In the genomic region with DNA sequence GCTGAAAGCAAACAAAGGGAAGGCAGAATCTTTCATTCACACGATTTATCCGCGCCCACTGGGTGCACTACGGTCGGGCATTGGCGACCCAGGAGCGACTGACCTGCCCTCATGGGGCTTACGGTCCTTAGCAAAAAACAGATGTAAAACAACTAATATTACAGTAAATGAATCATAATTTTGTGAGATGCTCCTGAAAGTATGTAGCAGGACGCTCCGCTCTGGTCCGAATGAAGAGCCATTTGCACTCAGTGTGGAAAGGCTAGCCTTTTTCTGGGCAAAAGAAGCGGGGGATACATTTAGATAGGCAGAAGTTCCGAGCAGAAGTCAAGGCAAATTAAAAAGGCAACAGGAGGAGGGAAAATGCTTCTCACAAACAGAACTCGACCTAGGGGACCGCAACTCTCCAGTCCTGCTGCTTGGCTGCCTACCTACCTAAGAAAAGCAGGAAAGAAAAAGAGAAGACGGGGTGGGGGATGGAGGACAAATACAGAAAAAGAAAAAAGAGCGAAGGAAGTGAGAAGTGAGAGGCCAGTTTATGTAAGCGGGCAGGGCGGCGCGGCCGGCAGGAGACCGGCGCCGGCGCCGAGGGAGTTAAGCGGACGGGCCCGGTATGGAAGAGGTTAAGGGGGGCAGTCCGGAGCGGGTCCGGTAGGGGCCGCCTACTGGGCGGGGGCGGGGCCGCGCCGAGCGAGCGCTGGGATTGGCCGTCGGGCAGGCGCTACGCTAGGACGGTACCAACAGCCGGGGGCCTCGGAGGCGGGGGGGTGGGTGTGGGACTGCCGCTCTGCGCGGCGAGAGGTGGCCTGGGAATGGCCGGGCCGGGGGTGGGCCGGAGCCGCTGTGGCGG, we compare ENCODE assay signal across 8 cellular contexts. TPM values are rescaled to one million over a fixed set of nuclear protein-coding genes. Genes with fewer than 3 reads are reported as not detected.
A peak's percentile ranks its signal among the peaks of the same experiment; 100 is the strongest.
DNase-seq lines count a peak whose midpoint lies in the region; ATAC-seq and TF ChIP-seq lines count a peak whose summit lies in the region.

A gene with protein sequence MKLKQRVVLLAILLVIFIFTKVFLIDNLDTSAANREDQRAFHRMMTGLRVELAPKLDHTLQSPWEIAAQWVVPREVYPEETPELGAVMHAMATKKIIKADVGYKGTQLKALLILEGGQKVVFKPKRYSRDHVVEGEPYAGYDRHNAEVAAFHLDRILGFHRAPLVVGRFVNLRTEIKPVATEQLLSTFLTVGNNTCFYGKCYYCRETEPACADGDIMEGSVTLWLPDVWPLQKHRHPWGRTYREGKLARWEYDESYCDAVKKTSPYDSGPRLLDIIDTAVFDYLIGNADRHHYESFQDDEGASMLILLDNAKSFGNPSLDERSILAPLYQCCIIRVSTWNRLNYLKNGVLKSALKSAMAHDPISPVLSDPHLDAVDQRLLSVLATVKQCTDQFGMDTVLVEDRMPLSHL (plus strand): TSS at position 770 of the 850 bp plus-strand sequence. CDS start 17,954 bp downstream, outside the sequence.

- peak within 1 kb of the TSS; percentile 74 to 93 for H3K9ac ChIP-seq in liver (ENCODE audit: low read depth in 1 of 2, low read length in 2 of 2)

- H3K4me3 ChIP-seq in liver (ENCODE audit: low read depth in 1 of 3, low read length in 3 of 3) = peak within 1 kb of the TSS; percentile 74 to 97 (median 75)

- ATAC-seq in GM19438 (IDR thresholded peaks at IDR 0.05; ENCODE audit: low read depth, unreplicated experiment) (peak; percentile 75), HG03565 (IDR thresholded peaks at IDR 0.05; ENCODE audit: unreplicated experiment) (peak; percentile 65)

- H3K9me3 Mint-ChIP-seq in activated CD4-positive, alpha-beta memory T cell treated with anti-CD3 and anti-CD28 coated beads, Interleukin-2, amount 10 ng/mL, durations not matched to agents 7 days and 5 days = no peaks in the 10 kb centered on the region

- peaks cover 18% of the 10 kb centered on the region for H3K27me3 Mint-ChIP-seq in activated CD4-positive, alpha-beta memory T cell treated with anti-CD3 and anti-CD28 coated beads, Interleukin-2, amount 10 ng/mL, durations not matched to agents 7 days and 5 days

- no peak for TF ChIP-seq CTCF in liver (IDR thresholded peaks at IDR 0.05; ENCODE audit: low read depth, low read length, missing input control)

- DNase-seq in C1 segment of cervical spinal cord (lab: John Stamatoyannopoulos, UW) (peak; percentile 50 to 94 (median 88)), NCI-H82 (lab: John Stamatoyannopoulos, UW) (peak; percentile 98), dermis microvascular lymphatic vessel endothelial cell (ENCODE audit: low read depth in 2 of 2) (peak; percentile 83 to 96)
- peak; percentile 92 for DNase-seq in activated CD4-positive, alpha-beta memory T cell treated with anti-CD3 and anti-CD28 coated beads, Interleukin-2, amount 10 ng/mL, durations not matched to agents 7 days and 5 days
- peak; percentile 80 to 86 for DNase-seq in stimulated activated CD4-positive, alpha-beta T cell treated with anti-CD3 and anti-CD28 coated beads, Interleukin-2, amount 100 ng/mL, for 48 hours

- H3K27ac Mint-ChIP-seq in activated CD4-positive, alpha-beta memory T cell treated with anti-CD3 and anti-CD28 coated beads, Interleukin-2, amount 10 ng/mL, durations not matched to agents 7 days and 5 days = peak within 1 kb of the TSS; percentile 78

- WGBS in liver = 17% methylated on average over 58 of the region's 58 CpGs

- CTCF ChIA-PET in activated CD4-positive, alpha-beta memory T cell treated with anti-CD3 and anti-CD28 coated beads, Interleukin-2, amount 10 ng/mL, durations not matched to agents 7 days and 5 days (lab: Charles Lee) = no interaction called here

- peak in 1 of 2 donors; percentile 10 for TF ChIP-seq RAD21 in liver (IDR thresholded peaks at IDR 0.05)

- no peaks in the 10 kb centered on the region for H3K36me3 ChIP-seq in liver (ENCODE audit: control insufficient read depth in 4 of 4, insufficient read depth in 3 of 4, low read depth in 1 of 4, low read length in 3 of 4)

- no peaks in the 10 kb centered on the region for H3K36me3 Mint-ChIP-seq in activated CD4-positive, alpha-beta memory T cell treated with anti-CD3 and anti-CD28 coated beads, Interleukin-2, amount 10 ng/mL, durations not matched to agents 7 days and 5 days (ENCODE audit: low read depth)

- H3K9me3 ChIP-seq in liver (ENCODE audit: control insufficient read depth in 4 of 4, low read length in 3 of 4) = no peaks in the 10 kb centered on the region

- peaks cover 3 to 35% (median 23%) of the 10 kb centered on the region in 4 donors for H3K4me1 ChIP-seq in liver (ENCODE audit: control insufficient read depth in 4 of 4, insufficient read depth in 4 of 4, low read length in 3 of 4)

- peaks cover 39% of the 10 kb centered on the region for H3K4me1 Mint-ChIP-seq in activated CD4-positive, alpha-beta memory T cell treated with anti-CD3 and anti-CD28 coated beads, Interleukin-2, amount 10 ng/mL, durations not matched to agents 7 days and 5 days

- no peaks in the 10 kb centered on the region for H3K27me3 ChIP-seq in liver (ENCODE audit: control insufficient read depth in 4 of 4, insufficient read depth in 4 of 4, low read length in 3 of 4)

- peak within 1 kb of the TSS; percentile 94 to 99 for H3K27ac ChIP-seq in liver (ENCODE audit: low read depth in 1 of 2, low read length in 2 of 2)

- peak within 1 kb of the TSS; percentile 89 for H3K4me3 Mint-ChIP-seq in activated CD4-positive, alpha-beta memory T cell treated with anti-CD3 and anti-CD28 coated beads, Interleukin-2, amount 10 ng/mL, durations not matched to agents 7 days and 5 days

- POLR2A ChIA-PET in activated CD4-positive, alpha-beta memory T cell treated with anti-CD3 and anti-CD28 coated beads, Interleukin-2, amount 10 ng/mL, durations not matched to agents 7 days and 5 days (lab: Charles Lee) = interaction anchor here (1.0 kb wide), 1 partner anchor 63 kb away, joined by 3 read pairs; no protein-coding TSS in a partner anchor

TF ChIP-seq in liver, 16 proteins besides CTCF, POLR2A, EP300 and RAD21:
- TF ChIP-seq, protein P1, sequence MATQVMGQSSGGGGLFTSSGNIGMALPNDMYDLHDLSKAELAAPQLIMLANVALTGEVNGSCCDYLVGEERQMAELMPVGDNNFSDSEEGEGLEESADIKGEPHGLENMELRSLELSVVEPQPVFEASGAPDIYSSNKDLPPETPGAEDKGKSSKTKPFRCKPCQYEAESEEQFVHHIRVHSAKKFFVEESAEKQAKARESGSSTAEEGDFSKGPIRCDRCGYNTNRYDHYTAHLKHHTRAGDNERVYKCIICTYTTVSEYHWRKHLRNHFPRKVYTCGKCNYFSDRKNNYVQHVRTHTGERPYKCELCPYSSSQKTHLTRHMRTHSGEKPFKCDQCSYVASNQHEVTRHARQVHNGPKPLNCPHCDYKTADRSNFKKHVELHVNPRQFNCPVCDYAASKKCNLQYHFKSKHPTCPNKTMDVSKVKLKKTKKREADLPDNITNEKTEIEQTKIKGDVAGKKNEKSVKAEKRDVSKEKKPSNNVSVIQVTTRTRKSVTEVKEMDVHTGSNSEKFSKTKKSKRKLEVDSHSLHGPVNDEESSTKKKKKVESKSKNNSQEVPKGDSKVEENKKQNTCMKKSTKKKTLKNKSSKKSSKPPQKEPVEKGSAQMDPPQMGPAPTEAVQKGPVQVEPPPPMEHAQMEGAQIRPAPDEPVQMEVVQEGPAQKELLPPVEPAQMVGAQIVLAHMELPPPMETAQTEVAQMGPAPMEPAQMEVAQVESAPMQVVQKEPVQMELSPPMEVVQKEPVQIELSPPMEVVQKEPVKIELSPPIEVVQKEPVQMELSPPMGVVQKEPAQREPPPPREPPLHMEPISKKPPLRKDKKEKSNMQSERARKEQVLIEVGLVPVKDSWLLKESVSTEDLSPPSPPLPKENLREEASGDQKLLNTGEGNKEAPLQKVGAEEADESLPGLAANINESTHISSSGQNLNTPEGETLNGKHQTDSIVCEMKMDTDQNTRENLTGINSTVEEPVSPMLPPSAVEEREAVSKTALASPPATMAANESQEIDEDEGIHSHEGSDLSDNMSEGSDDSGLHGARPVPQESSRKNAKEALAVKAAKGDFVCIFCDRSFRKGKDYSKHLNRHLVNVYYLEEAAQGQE (IDR thresholded peaks at IDR 0.05) = no peak
- TF ChIP-seq EGR1 (IDR thresholded peaks at IDR 0.05; ENCODE audit: low read depth in 2 of 2) (peak in 1 of 2 donors; percentile 63), YY1 (IDR thresholded peaks at IDR 0.05) (peak; percentile 22), HNF4A (conservative IDR thresholded peaks at IDR 0.05) (peak in 1 of 2 donors; percentile 8), NR2F2 (IDR thresholded peaks at IDR 0.05) (no peak), SP1 (IDR thresholded peaks at IDR 0.05) (peak; percentile 56), RXRA (IDR thresholded peaks at IDR 0.05) (no peak)
- TF ChIP-seq, protein P2, sequence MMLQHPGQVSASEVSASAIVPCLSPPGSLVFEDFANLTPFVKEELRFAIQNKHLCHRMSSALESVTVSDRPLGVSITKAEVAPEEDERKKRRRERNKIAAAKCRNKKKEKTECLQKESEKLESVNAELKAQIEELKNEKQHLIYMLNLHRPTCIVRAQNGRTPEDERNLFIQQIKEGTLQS (IDR thresholded peaks at IDR 0.05) = no peak

RNA-seq across cellular contexts. Expression of the gene that starts here (rescaled TPM):
- total RNA-seq in activated CD4-positive, alpha-beta memory T cell treated with anti-CD3 and anti-CD28 coated beads, Interleukin-2, amount 10 ng/mL, durations not matched to agents 7 days and 5 days = 10 to 100 TPM; 25.5 to 27.2 TPM
- total RNA-seq in dermis microvascular lymphatic vessel endothelial cell = 23.5 and 26.4 TPM in 2 replicates
- total RNA-seq in liver = 10 to 100 TPM; 19.1 to 39.8 TPM
- polyA plus RNA-seq in liver = 1 to 10 TPM; 3.1 to 8.0 TPM

Comparison
In these comparisons a context has a peak if more than half of its experiments do, and no peak if none do; other contexts are left out.
1. Peak in every context shown above with its lines: DNase-seq, ATAC-seq, H3K4me3 ChIP-seq and H3K27ac ChIP-seq.